ENCODE assay signal across 16 cellular contexts in the genomic region with DNA sequence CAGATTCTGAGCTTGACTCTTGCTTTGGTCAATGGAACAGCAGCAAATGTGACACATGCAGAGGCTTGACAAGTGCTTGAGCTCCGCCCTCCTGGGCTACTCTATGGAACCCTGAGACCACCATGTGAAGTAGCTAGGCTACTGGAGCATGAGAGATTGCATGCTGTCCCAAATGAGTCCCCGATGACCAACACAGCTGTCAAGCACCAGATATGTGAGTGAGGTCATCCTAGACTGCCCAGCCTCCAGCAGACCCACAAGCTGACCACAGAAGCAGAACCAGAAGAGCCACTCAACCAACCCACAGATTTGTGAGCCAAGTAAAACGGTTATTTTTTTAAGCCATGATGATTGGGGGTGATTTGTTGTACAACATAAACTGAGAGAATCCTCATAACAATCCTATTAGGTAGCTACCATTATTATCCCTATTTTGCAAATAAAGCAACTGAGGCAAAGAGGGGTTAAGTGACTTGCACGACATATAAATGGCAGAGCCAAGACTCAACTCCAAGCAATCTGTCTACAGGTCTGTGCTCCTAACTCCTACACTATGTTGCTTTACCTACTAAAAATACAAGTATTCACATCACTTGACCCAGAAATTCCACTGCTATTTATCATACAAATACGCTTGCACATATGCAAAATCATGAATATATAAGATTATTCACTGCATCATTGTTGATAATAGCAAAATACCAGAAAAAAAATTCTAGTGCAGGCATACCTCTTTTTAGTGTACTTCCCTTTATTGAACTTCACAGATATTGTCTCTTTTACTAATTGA.
DNase-seq lines count a peak whose midpoint lies in the region; ATAC-seq and TF ChIP-seq lines count a peak whose summit lies in the region.
"Had no signal": no experiment of that assay in that cellular context is flagged by ENCODE, and none has a peak within 500 bp of the region (broad histone marks: within the 10 kb centered on the region; RNA-seq: fewer than 3 reads in every experiment).

No MANE protein-coding gene starts in this region.

- H3K4me3 ChIP-seq in naive thymus-derived CD4-positive, alpha-beta T cell (ENCODE audit: low read length): no peak overlapping the region
- no peak overlapping the region for H3K4me3 ChIP-seq in coronary artery
- H3K4me3 ChIP-seq: GM23248, transverse colon had no signal

- no peaks in the 10 kb centered on the region for H3K9me3 ChIP-seq in naive thymus-derived CD4-positive, alpha-beta T cell (ENCODE audit: control insufficient read depth in 2 of 3, low read length in 3 of 3)
- H3K9me3 ChIP-seq: transverse colon had no signal

- H3K4me3 Mint-ChIP-seq in glutamatergic neuron (ENCODE audit: unreplicated experiment): peak overlapping the region; percentile 52
- no peak overlapping the region for H3K4me3 Mint-ChIP-seq in naive thymus-derived CD4-positive, alpha-beta T cell
- H3K4me3 Mint-ChIP-seq: CD8-positive, alpha-beta memory T cell had no signal

- peaks cover 2% of the 10 kb centered on the region for H3K27me3 Mint-ChIP-seq in glutamatergic neuron (ENCODE audit: unreplicated experiment)
- peaks cover 26 to 34% (median 28%) of the 10 kb centered on the region in 5 donors for H3K27me3 Mint-ChIP-seq in naive thymus-derived CD4-positive, alpha-beta T cell

- H3K27ac ChIP-seq in naive thymus-derived CD4-positive, alpha-beta T cell (ENCODE audit: low read depth, low read length): no peak overlapping the region
- H3K27ac ChIP-seq in coronary artery: no peak overlapping the region
- H3K27ac ChIP-seq: GM23248, transverse colon had no signal

- H3K27ac Mint-ChIP-seq in glutamatergic neuron (ENCODE audit: unreplicated experiment): peak overlapping the region; percentile 90
- no peak overlapping the region for H3K27ac Mint-ChIP-seq in naive thymus-derived CD4-positive, alpha-beta T cell
- H3K27ac Mint-ChIP-seq: CD8-positive, alpha-beta memory T cell had no signal

- POLR2A ChIA-PET in naive thymus-derived CD4-positive, alpha-beta T cell (lab: Charles Lee): no interaction called here

- no peaks in the 10 kb centered on the region for H3K36me3 ChIP-seq in naive thymus-derived CD4-positive, alpha-beta T cell (ENCODE audit: control insufficient read depth in 2 of 3, insufficient read depth in 3 of 3, low read length in 3 of 3)
- H3K36me3 ChIP-seq: transverse colon had no signal

- peaks cover 7% of the 10 kb centered on the region for H3K4me1 Mint-ChIP-seq in glutamatergic neuron (ENCODE audit: low read depth, unreplicated experiment)
- peaks cover 0 to 1% (median 0%) of the 10 kb centered on the region in 7 donors for H3K4me1 Mint-ChIP-seq in naive thymus-derived CD4-positive, alpha-beta T cell
- H3K4me1 Mint-ChIP-seq: CD8-positive, alpha-beta memory T cell had no signal

- intact Hi-C loops in naive thymus-derived CD4-positive, alpha-beta T cell (cut with micrococcal nuclease): no loop called here

- peaks cover 2% of the 10 kb centered on the region for H3K9me3 Mint-ChIP-seq in glutamatergic neuron (ENCODE audit: unreplicated experiment)
- peaks cover 0 to 4% (median 0%) of the 10 kb centered on the region in 11 donors for H3K9me3 Mint-ChIP-seq in naive thymus-derived CD4-positive, alpha-beta T cell

- H3K4me1 ChIP-seq in naive thymus-derived CD4-positive, alpha-beta T cell (ENCODE audit: control insufficient read depth in 2 of 2, insufficient read depth in 2 of 2, low read length in 2 of 2): no peaks in the 10 kb centered on the region
- H3K4me1 ChIP-seq: transverse colon had no signal

- ATAC-seq in GM21423 (IDR thresholded peaks at IDR 0.05; ENCODE audit: unreplicated experiment): peak; percentile 52
- no peak for ATAC-seq in naive thymus-derived CD4-positive, alpha-beta T cell

- H3K36me3 Mint-ChIP-seq in glutamatergic neuron (ENCODE audit: unreplicated experiment): peaks cover 5% of the 10 kb centered on the region
- H3K36me3 Mint-ChIP-seq in naive thymus-derived CD4-positive, alpha-beta T cell: no peaks in the 10 kb centered on the region
- H3K36me3 Mint-ChIP-seq: CD8-positive, alpha-beta memory T cell had no signal

- DNase-seq in AG08396 (ENCODE audit: low spot score) (peak; percentile 21), NCI-H226 (peak; percentile 2), glutamatergic neuron (peak; percentile 42), coronary artery (ENCODE audit: low spot score) (no peak), GM19238 (ENCODE audit: insufficient read length, low spot score) (no peak), pons (ENCODE audit: low spot score) (no peak)
- DNase-seq in naive thymus-derived CD4-positive, alpha-beta T cell: no peak
- DNase-seq: activated CD4-positive, CD25-positive, alpha-beta regulatory T cell; activated T-cell treated with anti-CD3 and anti-CD28 coated beads for 4 hours; CD8-positive, alpha-beta memory T cell; GM23248; mammary epithelial cell; NCI-H1105 treated with DMSO at 0.1 percent for 48 hours; NCI-H345; transverse colon had no signal

- TF ChIP-seq CTCF in glutamatergic neuron (IDR thresholded peaks at IDR 0.05; ENCODE audit: partially characterized antibody, unreplicated experiment) (no peak), coronary artery (IDR thresholded peaks at IDR 0.05) (no peak)

- H3K27me3 ChIP-seq in naive thymus-derived CD4-positive, alpha-beta T cell (ENCODE audit: control insufficient read depth in 2 of 2, insufficient read depth in 2 of 2, low read length in 2 of 2): no peaks in the 10 kb centered on the region

- CTCF ChIA-PET in naive thymus-derived CD4-positive, alpha-beta T cell (lab: Charles Lee): no interaction called here

Comparison
In these comparisons a context has a peak if more than half of its experiments do, and no peak if none do; other contexts are left out.
1. DNase-seq: peak in AG08396 (single experiment), NCI-H226 (single experiment) and glutamatergic neuron (single experiment); none in naive thymus-derived CD4-positive, alpha-beta T cell (0 of 9), coronary artery (single experiment), GM19238 (single experiment) and pons (single experiment).